ENCODE assay signal across 2 cellular contexts in genomic region chr4:138269175-138269574, GRCh38.
TF ChIP-seq lines count a peak whose summit lies in the region.

No MANE protein-coding gene starts in this region.

TF ChIP-seq in IMR-90, 13 proteins besides CTCF, POLR2A, EP300 and RAD21:
- peak; percentile 58 for TF ChIP-seq MAFK (IDR thresholded peaks at IDR 0.05; ENCODE audit: low read depth, low read length)
- TF ChIP-seq FOS (IDR thresholded peaks at IDR 0.05; ENCODE audit: low read depth, low read length), result no peak
- no peak for TF ChIP-seq RCOR1 (IDR thresholded peaks at IDR 0.05; ENCODE audit: insufficient replicate concordance, low read length)

TF ChIP-seq in K562, 482 proteins besides CTCF, POLR2A, EP300 and RAD21:
- TF ChIP-seq PPARD (CRISPR knock-in tag; IDR thresholded peaks at IDR 0.05), result no peak
- TF ChIP-seq ZNF24 (IDR thresholded peaks at IDR 0.05), result no peak
- TF ChIP-seq ZBTB8A (IDR thresholded peaks at IDR 0.05; ENCODE audit: partially characterized antibody), result no peak
- TF ChIP-seq HNRNPH1 (optimal IDR thresholded peaks at IDR 0.05; ENCODE audit: low read depth, low read length), result no peak
- no peak for TF ChIP-seq HINFP (tag; conservative IDR thresholded peaks at IDR 0.05; ENCODE audit: low read depth)
- TF ChIP-seq ZNF140 (CRISPR knock-in tag; IDR thresholded peaks at IDR 0.05), result no peak
- peak; percentile 24; the same call in 1 of the 2 replicates for TF ChIP-seq C11orf30 (IDR thresholded peaks at IDR 0.05; ENCODE audit: low read depth)
- TF ChIP-seq ZNF121 (CRISPR knock-in tag; conservative IDR thresholded peaks at IDR 0.05), result no peak
- no peak for TF ChIP-seq FOXM1 (IDR thresholded peaks at IDR 0.05; ENCODE audit: low read depth)
- TF ChIP-seq FOXM1 (CRISPR knock-in tag; IDR thresholded peaks at IDR 0.05; ENCODE audit: low read depth), result no peak
- TF ChIP-seq FOXP1 (CRISPR knock-in tag; IDR thresholded peaks at IDR 0.05), result no peak
- no peak for TF ChIP-seq HNRNPK (IDR thresholded peaks at IDR 0.05; ENCODE audit: low read depth, low read length, poor library complexity, severe bottlenecking)
- no peak for TF ChIP-seq KAT8 (IDR thresholded peaks at IDR 0.05; ENCODE audit: low read depth)
- no peak for TF ChIP-seq ZNF717 (CRISPR knock-in tag; IDR thresholded peaks at IDR 0.05)
- 0 out of 2 replicates have a peak, but pooled peaks have one; percentile 32 for TF ChIP-seq ZNF316 (IDR thresholded peaks at IDR 0.05)
- no peak for TF ChIP-seq TOE1 (IDR thresholded peaks at IDR 0.05; ENCODE audit: borderline replicate concordance)
- no peak for TF ChIP-seq TOE1 (CRISPR knock-in tag; IDR thresholded peaks at IDR 0.05; ENCODE audit: borderline replicate concordance, low read depth)
- TF ChIP-seq E2F3 (CRISPR knock-in tag; IDR thresholded peaks at IDR 0.05), result no peak
TF ChIP-seq in K562: peak in this region for 2.
